12 cellular contexts compared by ENCODE assay signal in the genomic region with DNA sequence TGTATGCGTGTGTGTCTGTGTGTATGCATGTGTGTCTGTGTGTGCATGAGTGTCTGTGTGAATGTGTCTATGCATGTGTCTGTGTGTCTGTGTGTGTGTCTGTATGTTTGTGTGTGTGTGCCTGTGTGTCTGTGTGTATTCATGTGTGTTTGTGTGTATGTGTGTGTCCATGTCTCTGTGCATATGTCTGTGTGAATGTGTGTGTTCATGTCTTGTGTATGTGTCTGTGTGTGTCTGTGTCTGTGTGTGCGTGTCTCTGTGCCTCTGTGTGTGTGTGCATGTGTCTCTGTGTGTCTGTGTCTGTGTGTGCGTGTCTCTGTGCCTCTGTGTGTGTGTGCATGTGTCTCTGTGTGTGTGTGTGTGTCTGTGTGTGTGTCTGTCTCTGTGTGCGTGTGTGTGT.
"Had no signal": no experiment of that assay in that cellular context is flagged by ENCODE, and none has a peak within 500 bp of the region (broad histone marks: within the 10 kb centered on the region; RNA-seq: fewer than 3 reads in every experiment).

No MANE protein-coding gene starts in this region.

- DNase-seq: activated CD4-positive, alpha-beta T cell treated with anti-CD3 and anti-CD28 coated beads, Interleukin-2, amount 10 ng/mL, durations not matched to agents 24 days and 14 days; activated effector memory CD4-positive, alpha-beta T cell treated with Interleukin-2 at 50 U/mL for 16 hours; activated T-cell treated with anti-CD3 and anti-CD28 coated beads for 4 hours; brain microvascular endothelial cell; cerebellar nuclear complex; mammary epithelial cell; natural killer cell; stimulated activated CD4-positive, alpha-beta T cell treated with anti-CD3 and anti-CD28 coated beads, Interleukin-4, amount 100 ng/mL, for 24 hours had no signal

- ATAC-seq: natural killer cell had no signal

- H3K27ac Mint-ChIP-seq: activated CD4-positive, alpha-beta T cell treated with anti-CD3 and anti-CD28 coated beads, Interleukin-2, amount 10 ng/mL, durations not matched to agents 24 days and 14 days; activated naive CD4-positive, alpha-beta T cell treated with anti-CD3 and anti-CD28 coated beads, Interleukin-2, amount 50 U/mL, for 24 hours; natural killer cell; WTC11 had no signal

- H3K36me3 ChIP-seq: brain microvascular endothelial cell, stomach had no signal

- H3K27me3 ChIP-seq: brain microvascular endothelial cell, stomach had no signal

- H3K4me3 Mint-ChIP-seq: activated CD4-positive, alpha-beta T cell treated with anti-CD3 and anti-CD28 coated beads, Interleukin-2, amount 10 ng/mL, durations not matched to agents 24 days and 14 days; activated naive CD4-positive, alpha-beta T cell treated with anti-CD3 and anti-CD28 coated beads, Interleukin-2, amount 50 U/mL, for 24 hours; endodermal cell; natural killer cell; WTC11 had no signal

- H3K4me3 ChIP-seq: stomach had no signal

- H3K9me3 ChIP-seq: stomach had no signal

- H3K27me3 Mint-ChIP-seq: activated CD4-positive, alpha-beta T cell treated with anti-CD3 and anti-CD28 coated beads, Interleukin-2, amount 10 ng/mL, durations not matched to agents 24 days and 14 days; activated naive CD4-positive, alpha-beta T cell treated with anti-CD3 and anti-CD28 coated beads, Interleukin-2, amount 50 U/mL, for 24 hours had no signal

- H3K9me3 Mint-ChIP-seq: activated CD4-positive, alpha-beta T cell treated with anti-CD3 and anti-CD28 coated beads, Interleukin-2, amount 10 ng/mL, durations not matched to agents 24 days and 14 days; activated naive CD4-positive, alpha-beta T cell treated with anti-CD3 and anti-CD28 coated beads, Interleukin-2, amount 50 U/mL, for 24 hours; endodermal cell; natural killer cell; WTC11 had no signal

- H3K27ac ChIP-seq: brain microvascular endothelial cell, stomach had no signal

- H3K36me3 Mint-ChIP-seq: activated naive CD4-positive, alpha-beta T cell treated with anti-CD3 and anti-CD28 coated beads, Interleukin-2, amount 50 U/mL, for 24 hours; natural killer cell; WTC11 had no signal
